In genomic region chr4:37827802-37828321, GRCh38 we compare ENCODE assay signal across 1 cellular context.
TF ChIP-seq lines count a peak whose summit lies in the region.

No MANE protein-coding gene starts in this region.

TF ChIP-seq in H1, 55 proteins besides CTCF, POLR2A, EP300 and RAD21:
- TF ChIP-seq YY1 (IDR thresholded peaks at IDR 0.05; ENCODE audit: low read depth, low read length) (no peak), ATF3 (IDR thresholded peaks at IDR 0.05; ENCODE audit: insufficient read depth, low read depth, low read length) (no peak), GABPA (IDR thresholded peaks at IDR 0.05; ENCODE audit: borderline replicate concordance, insufficient read depth, low read length) (no peak), TEAD4 (IDR thresholded peaks at IDR 0.05; ENCODE audit: low read depth, low read length) (no peak), NANOG (IDR thresholded peaks at IDR 0.05; ENCODE audit: insufficient read depth, low read depth, low read length, poor library complexity, severe bottlenecking) (no peak), MAFK (IDR thresholded peaks at IDR 0.05; ENCODE audit: low read depth, low read length) (no peak), CEBPB (IDR thresholded peaks at IDR 0.05; ENCODE audit: low read depth, low read length) (no peak), HDAC6 (IDR thresholded peaks at IDR 0.05; ENCODE audit: low read depth, low read length) (no peak), FOSL1 (IDR thresholded peaks at IDR 0.05; ENCODE audit: insufficient read depth, low read depth, low read length) (no peak), SRF (IDR thresholded peaks at IDR 0.05; ENCODE audit: low read depth, low read length) (no peak), BRCA1 (IDR thresholded peaks at IDR 0.05; ENCODE audit: low read depth, low read length) (no peak), SIX5 (IDR thresholded peaks at IDR 0.05; ENCODE audit: low read depth, low read length) (no peak), ZNF274 (IDR thresholded peaks at IDR 0.05; ENCODE audit: borderline replicate concordance, extremely low read depth, low read length) (no peak), RFX5 (IDR thresholded peaks at IDR 0.05; ENCODE audit: borderline replicate concordance, low read depth, low read length) (no peak), JUN (IDR thresholded peaks at IDR 0.05; ENCODE audit: low read depth, low read length) (no peak), ASH2L (IDR thresholded peaks at IDR 0.05; ENCODE audit: low read length) (no peak), PHF8 (conservative IDR thresholded peaks at IDR 0.05; ENCODE audit: low read depth, low read length) (no peak), JUND (IDR thresholded peaks at IDR 0.05; ENCODE audit: low read length) (no peak), TAF1 (IDR thresholded peaks at IDR 0.05; ENCODE audit: low read depth, low read length) (no peak), TCF12 (IDR thresholded peaks at IDR 0.05; ENCODE audit: low read depth, low read length) (no peak)
TF ChIP-seq in H1: peak in this region for 0.
